Comparison of ENCODE assay signal across 22 cellular contexts in the genomic region with DNA sequence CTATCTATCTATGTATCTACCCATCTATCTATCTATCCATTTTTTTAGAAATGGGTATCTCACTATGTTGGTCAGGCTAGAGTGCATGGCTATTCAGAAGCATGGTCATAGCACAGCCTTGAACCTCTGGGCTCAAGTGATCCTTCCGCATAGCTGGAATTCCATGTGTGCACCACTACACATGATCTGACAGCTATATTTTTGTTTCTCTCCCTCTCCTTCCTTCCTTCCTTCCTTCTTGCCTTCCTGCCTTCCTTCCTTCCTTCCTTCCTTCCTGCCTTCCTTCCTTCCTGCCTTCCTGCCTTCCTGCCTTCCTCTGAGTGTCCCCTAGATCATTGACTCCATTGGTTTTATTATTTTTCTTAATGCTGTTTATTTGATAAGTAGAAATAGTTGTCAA.
A peak's percentile ranks its signal among the peaks of the same experiment; 100 is the strongest.
DNase-seq lines count a peak whose midpoint lies in the region; ATAC-seq, FAIRE-seq and TF ChIP-seq lines count a peak whose summit lies in the region.
"Had no signal": no experiment of that assay in that cellular context is flagged by ENCODE, and none has a peak within 500 bp of the region (broad histone marks: within the 10 kb centered on the region; RNA-seq: fewer than 3 reads in every experiment).

No MANE protein-coding gene starts in this region.

- H3K9ac ChIP-seq in H9 (ENCODE audit: extremely low read depth, insufficient read length, low read length): no peak overlapping the region
- no peak overlapping the region for H3K9ac ChIP-seq in H1 (replicated peaks in 1 of 4; ENCODE audit: extremely low read depth in 1 of 4, low read depth in 3 of 4, low read length in 3 of 4)
- H3K9ac ChIP-seq: BLaER1 treated with 17β-estradiol and CSF1 and Interleukin-3, amounts not matched to agents 10 nM and 100 nM had no signal

- H3K27ac Mint-ChIP-seq in H9: peak overlapping the region in 1 of 3 experiments; percentile 27; a peak in 2 of 7 replicates
- H3K27ac Mint-ChIP-seq in stimulated activated memory B cell treated with anti-CD40 and anti-IgM and Interleukin-4, amounts not matched to agents 10 μg/mL and 1 μg/mL and 100 μg/mL, for 72 hours: no peak overlapping the region
- H3K27ac Mint-ChIP-seq: B cell; CD4-positive, alpha-beta T cell; CD8-positive, alpha-beta T cell had no signal

- H3K27ac ChIP-seq in H9 (ENCODE audit: insufficient read length, low read depth, low read length): no peak overlapping the region
- H3K27ac ChIP-seq in H1 (ENCODE audit: low read depth, low read length): no peak overlapping the region
- H3K27ac ChIP-seq in thyroid gland: no peak overlapping the region
- H3K27ac ChIP-seq in right cardiac atrium (ENCODE audit: low read length): no peak overlapping the region
- H3K27ac ChIP-seq: BLaER1 treated with 17β-estradiol and CSF1 and Interleukin-3, amounts not matched to agents 10 nM and 100 nM; C4-2B had no signal

- no peaks in the 10 kb centered on the region for H3K9me3 ChIP-seq in H9 (ENCODE audit: control insufficient read depth, low read depth, low read length)
- peaks cover 6 to 11% of the 10 kb centered on the region in 2 experiments; a peak in 3 of 4 replicates for H3K9me3 ChIP-seq in H1 (ENCODE audit: insufficient read depth in 2 of 2, low read depth in 1 of 2, low read length in 1 of 2)
- H3K9me3 ChIP-seq in thyroid gland: no peaks in the 10 kb centered on the region
- H3K9me3 ChIP-seq in right cardiac atrium (ENCODE audit: control insufficient read depth, low read length): no peaks in the 10 kb centered on the region
- H3K9me3 ChIP-seq: Caco-2 had no signal

- POLR2A ChIA-PET in H1 (lab: Charles Lee; ENCODE audit: partially characterized antibody): no interaction called here

- H3K4me3 ChIP-seq in H1 (ENCODE audit: extremely low read depth in 1 of 4, insufficient read depth in 2 of 4, low read depth in 3 of 4, low read length in 4 of 4): no peak overlapping the region
- H3K4me3 ChIP-seq in thyroid gland (replicated peaks in 1 of 3): no peak overlapping the region
- no peak overlapping the region for H3K4me3 ChIP-seq in right cardiac atrium (ENCODE audit: low read length)
- H3K4me3 ChIP-seq: BLaER1 treated with 17β-estradiol and CSF1 and Interleukin-3, amounts not matched to agents 10 nM and 100 nM had no signal

- H3K14ac ChIP-seq in H9 (ENCODE audit: insufficient read depth, low read length) (no peak overlapping the region), H1 (ENCODE audit: insufficient read length) (peak overlapping the region; percentile 48)

- intact Hi-C loops in thyroid gland (cut with DNase I) (no loop called here), right cardiac atrium (cut with DNase I) (no loop called here)

- H3K79me2 ChIP-seq in H9 (ENCODE audit: insufficient read depth, low read length) (no peaks in the 10 kb centered on the region), H1 (ENCODE audit: control insufficient read depth in 1 of 2, insufficient read depth in 2 of 2, low read length in 2 of 2) (no peaks in the 10 kb centered on the region)

- H4K20me1 ChIP-seq in H9 (ENCODE audit: control insufficient read depth, insufficient read depth, insufficient read length) (no peaks in the 10 kb centered on the region), H1 (replicated peaks in 1 of 2; ENCODE audit: control insufficient read depth in 1 of 2, insufficient read depth in 2 of 2, low read length in 2 of 2) (no peaks in the 10 kb centered on the region)
- H4K20me1 ChIP-seq: BLaER1 treated with 17β-estradiol and CSF1 and Interleukin-3, amounts not matched to agents 10 nM and 100 nM had no signal

- H3K23ac ChIP-seq in H9 (ENCODE audit: insufficient read length, low read depth, low read length): no peak overlapping the region
- H3K23ac ChIP-seq in H1 (ENCODE audit: insufficient read length): no peak overlapping the region

- H3K23me2 ChIP-seq in H9 (ENCODE audit: insufficient read length, low read depth, low read length, poor library complexity, severe bottlenecking) (peaks cover 2% of the 10 kb centered on the region), H1 (ENCODE audit: low read depth, low read length) (no peaks in the 10 kb centered on the region)

- no CpG with 5 or more reads among the region's 1 CpG for WGBS in H9 (ENCODE audit: extremely low coverage, insufficient read length, low lambda C conversion rate)
- 95% methylated on average over 1 of the region's 1 CpG; no CpG with 5 or more reads in 1 of the 2 experiments for WGBS in H1 (ENCODE audit: extremely low coverage in 1 of 2, insufficient coverage in 1 of 2, insufficient read length in 1 of 2, insufficient replicate concordance in 2 of 2, low coverage in 1 of 2, low lambda C conversion rate in 2 of 2, missing lambda C conversion rate in 1 of 2), 2 experiments
- WGBS in thyroid gland, 2 donors: 66 to 79% methylated on average over 1 of the region's 1 CpG
- 88% methylated on average over 1 of the region's 1 CpG for WGBS in right cardiac atrium

- H3K4ac ChIP-seq in H9 (ENCODE audit: low read depth, low read length) (no peak overlapping the region), H1 (replicated peaks; ENCODE audit: insufficient read length, low read depth, low read length) (peak overlapping the region; percentile 49)

- H4K91ac ChIP-seq in H9 (ENCODE audit: insufficient read length, low read depth, low read length): no peak overlapping the region
- no peak overlapping the region for H4K91ac ChIP-seq in H1 (replicated peaks; ENCODE audit: insufficient read length, low read length)

- H3K4me2 ChIP-seq in H9 (ENCODE audit: insufficient read depth, insufficient read length, low read length): no peak overlapping the region
- no peak overlapping the region for H3K4me2 ChIP-seq in H1 (ENCODE audit: insufficient read depth in 1 of 2, low read depth in 2 of 2, low read length in 2 of 2)

- peaks cover 0 to 5% (median 2%) of the 10 kb centered on the region in 3 experiments; a peak in 3 of 7 replicates for H3K36me3 Mint-ChIP-seq in H9 (ENCODE audit: insufficient read depth in 1 of 3, low read depth in 3 of 3)
- no peaks in the 10 kb centered on the region for H3K36me3 Mint-ChIP-seq in stimulated activated memory B cell treated with anti-CD40 and anti-IgM and Interleukin-4, amounts not matched to agents 10 μg/mL and 1 μg/mL and 100 μg/mL, for 72 hours
- H3K36me3 Mint-ChIP-seq: CD8-positive, alpha-beta T cell had no signal

- H3K18ac ChIP-seq in H9 (ENCODE audit: insufficient read length, low read depth, low read length): no peak overlapping the region
- no peak overlapping the region for H3K18ac ChIP-seq in H1 (ENCODE audit: extremely low read depth, low read length)

- peaks cover 6 to 7% of the 10 kb centered on the region in 2 experiments; a peak in 4 of 5 replicates for H3K9me3 Mint-ChIP-seq in H9
- H3K9me3 Mint-ChIP-seq in stimulated activated memory B cell treated with anti-CD40 and anti-IgM and Interleukin-4, amounts not matched to agents 10 μg/mL and 1 μg/mL and 100 μg/mL, for 72 hours: peaks cover 9% of the 10 kb centered on the region
- H3K9me3 Mint-ChIP-seq: CD4-positive, alpha-beta T cell had no signal

- TF ChIP-seq CTCF in H9 (conservative IDR thresholded peaks at IDR 0.05) (no peak), H1 (IDR thresholded peaks at IDR 0.05; ENCODE audit: control extremely low read depth in 1 of 3, insufficient read depth in 1 of 3, low read depth in 1 of 3, low read length in 3 of 3) (no peak), thyroid gland (IDR thresholded peaks at IDR 0.05) (no peak)

- H4K8ac ChIP-seq in H9 (replicated peaks; ENCODE audit: insufficient read length, low read depth, low read length) (no peak overlapping the region), H1 (ENCODE audit: extremely low read depth, insufficient read depth, low read length) (no peak overlapping the region)

- H2BK20ac ChIP-seq in H9 (ENCODE audit: low read depth, low read length, poor library complexity, severe bottlenecking) (peak overlapping the region; percentile 75), H1 (ENCODE audit: low read length) (no peak overlapping the region)

- H2BK120ac ChIP-seq in H9 (ENCODE audit: low read depth, low read length, poor library complexity, severe bottlenecking): no peak overlapping the region
- no peak overlapping the region for H2BK120ac ChIP-seq in H1 (replicated peaks; ENCODE audit: low read depth, low read length)

- H3K4me1 ChIP-seq in H9 (ENCODE audit: insufficient read depth, low read length) (no peaks in the 10 kb centered on the region), H1 (replicated peaks in 1 of 4; ENCODE audit: control insufficient read depth in 3 of 4, insufficient read depth in 4 of 4, low read length in 3 of 4) (no peaks in the 10 kb centered on the region), thyroid gland (no peaks in the 10 kb centered on the region), right cardiac atrium (ENCODE audit: control insufficient read depth, insufficient read depth, low read length) (no peaks in the 10 kb centered on the region)
- H3K4me1 ChIP-seq: Caco-2 had no signal

- H4K5ac ChIP-seq in H9 (ENCODE audit: insufficient read length, low read depth, low read length) (no peak overlapping the region), H1 (ENCODE audit: insufficient read length, low read depth, low read length) (no peak overlapping the region)

- H3K27me3 Mint-ChIP-seq in H9 (ENCODE audit: low read depth): no peaks in the 10 kb centered on the region
- H3K27me3 Mint-ChIP-seq in stimulated activated memory B cell treated with anti-CD40 and anti-IgM and Interleukin-4, amounts not matched to agents 10 μg/mL and 1 μg/mL and 100 μg/mL, for 72 hours: peaks cover 19% of the 10 kb centered on the region

- H2BK5ac ChIP-seq in H9 (ENCODE audit: insufficient read length, low read length) (no peak overlapping the region), H1 (ENCODE audit: low read depth, low read length) (no peak overlapping the region)

- H3K79me1 ChIP-seq in H9 (ENCODE audit: insufficient read depth, low read depth, low read length, poor library complexity, severe bottlenecking) (no peaks in the 10 kb centered on the region), H1 (ENCODE audit: low read depth, low read length) (no peaks in the 10 kb centered on the region)

- CTCF ChIA-PET in H1 (lab: Charles Lee; ENCODE audit: partially characterized antibody): no interaction called here

- H3T11ph ChIP-seq in H9 (ENCODE audit: low read length): no peak overlapping the region

- H3K36me3 ChIP-seq in H1 (ENCODE audit: control insufficient read depth in 2 of 4, insufficient read depth in 4 of 4, low read length in 3 of 4): 0 out of 8 replicates have a peak, but pooled peaks cover 0 to 4% (median 0%) of the 10 kb centered on the region in 4 experiments
- H3K36me3 ChIP-seq in thyroid gland: no peaks in the 10 kb centered on the region
- H3K36me3 ChIP-seq: BLaER1 treated with 17β-estradiol and CSF1 and Interleukin-3, amounts not matched to agents 10 nM and 100 nM had no signal

- no peak overlapping the region for H2BK15ac ChIP-seq in H9 (ENCODE audit: low read depth, low read length)
- H2BK15ac ChIP-seq in H1 (ENCODE audit: low read length): no peak overlapping the region

- no peak for TF ChIP-seq EP300 in H1 (IDR thresholded peaks at IDR 0.05; ENCODE audit: borderline replicate concordance in 1 of 2, low read depth in 2 of 2, low read length in 2 of 2)

- H3K4me3 Mint-ChIP-seq in H9: no peak overlapping the region
- no peak overlapping the region for H3K4me3 Mint-ChIP-seq in stimulated activated memory B cell treated with anti-CD40 and anti-IgM and Interleukin-4, amounts not matched to agents 10 μg/mL and 1 μg/mL and 100 μg/mL, for 72 hours
- H3K4me3 Mint-ChIP-seq: B cell; CD4-positive, alpha-beta T cell; CD8-positive, alpha-beta T cell had no signal

- TF ChIP-seq POLR2A in H1 (IDR thresholded peaks at IDR 0.05; ENCODE audit: control extremely low read depth in 1 of 2, low read depth in 2 of 2, low read length in 2 of 2) (no peak), thyroid gland (IDR thresholded peaks at IDR 0.05) (no peak)

- peaks cover 0 to 4% of the 10 kb centered on the region in 2 experiments; a peak in 1 of 4 replicates for H3K4me1 Mint-ChIP-seq in H9
- H3K4me1 Mint-ChIP-seq in stimulated activated memory B cell treated with anti-CD40 and anti-IgM and Interleukin-4, amounts not matched to agents 10 μg/mL and 1 μg/mL and 100 μg/mL, for 72 hours: no peaks in the 10 kb centered on the region
- H3K4me1 Mint-ChIP-seq: B cell had no signal

- no peak for TF ChIP-seq RAD21 in H1 (IDR thresholded peaks at IDR 0.05 in 1 of 2, conservative IDR thresholded peaks at IDR 0.05 in 1 of 2; ENCODE audit: low read depth in 2 of 2, low read length in 2 of 2)

- H2AK5ac ChIP-seq in H9 (ENCODE audit: insufficient read length, low read length) (no peak overlapping the region), H1 (ENCODE audit: low read depth, low read length) (no peak overlapping the region)

- no peak overlapping the region for H2AFZ ChIP-seq in H9 (ENCODE audit: low read length)
- H2AFZ ChIP-seq in H1 (ENCODE audit: low read length): no peak overlapping the region

- H2BK12ac ChIP-seq in H9 (ENCODE audit: insufficient read length, low read depth, low read length) (no peak overlapping the region), H1 (ENCODE audit: low read depth, low read length) (no peak overlapping the region)

- H3K56ac ChIP-seq in H9 (ENCODE audit: insufficient read length, low read depth, low read length) (no peak overlapping the region), H1 (replicated peaks; ENCODE audit: insufficient read length, low read depth, low read length) (no peak overlapping the region)

- no peak for FAIRE-seq in H1 (lab: Jason Lieb, UNC)
- FAIRE-seq: A204.1, D721Med, G401.6, GM12891, GM19239 had no signal

- no peak for DNase-seq in H9
- DNase-seq in H1 (ENCODE audit: low read depth in 1 of 2, low spot score in 2 of 2): no peak
- DNase-seq in thyroid gland: no peak
- DNase-seq in right cardiac atrium: no peak
- DNase-seq: 8988T; AML-193; Caco-2; Calu3; CD4-positive, alpha-beta T cell; CD8-positive, alpha-beta T cell; DMS79 treated with DMSO at 0.1 percent for 48 hours; GF-D8 had no signal

- peak; percentile 34 for ATAC-seq in stimulated activated memory B cell treated with anti-CD40 and anti-IgM and Interleukin-4, amounts not matched to agents 10 μg/mL and 1 μg/mL and 100 μg/mL, for 72 hours
- ATAC-seq in right cardiac atrium (no peak), GM21367 (IDR thresholded peaks at IDR 0.05; ENCODE audit: unreplicated experiment) (no peak)
- ATAC-seq: CD8-positive, alpha-beta T cell had no signal

- H3K27me3 ChIP-seq in H9 (ENCODE audit: insufficient read depth, low read length) (no peaks in the 10 kb centered on the region), H1 (replicated peaks in 1 of 4; ENCODE audit: control insufficient read depth in 3 of 4, extremely low read depth in 1 of 4, insufficient read depth in 3 of 4, low read length in 3 of 4) (no peaks in the 10 kb centered on the region), thyroid gland (no peaks in the 10 kb centered on the region), right cardiac atrium (ENCODE audit: control insufficient read depth, insufficient read depth) (no peaks in the 10 kb centered on the region)
- H3K27me3 ChIP-seq: BLaER1 treated with 17β-estradiol and CSF1 and Interleukin-3, amounts not matched to agents 10 nM and 100 nM had no signal
